25 cellular contexts compared by ENCODE assay signal in the genomic region with DNA sequence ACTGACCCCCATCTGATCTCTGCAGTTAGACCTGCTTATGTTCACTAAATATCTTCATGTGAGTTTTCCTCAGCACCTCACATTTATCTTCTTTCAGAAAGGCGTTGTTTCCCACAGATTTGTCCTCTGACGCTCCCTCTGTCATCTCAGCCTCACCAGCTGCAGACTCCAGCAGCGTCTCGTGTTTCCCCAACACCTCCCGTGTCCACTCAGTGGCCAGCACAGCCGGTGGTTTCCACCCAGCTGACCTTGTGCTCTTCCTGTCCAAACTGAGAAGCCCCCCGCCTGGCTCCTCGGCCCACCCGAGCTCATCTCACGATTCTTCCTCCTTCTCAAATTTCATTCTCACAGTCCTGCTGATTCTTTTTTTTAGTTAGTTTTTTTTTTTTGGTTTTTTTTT. TPM values are rescaled to one million over a fixed set of nuclear protein-coding genes. Genes with fewer than 3 reads are reported as not detected.
DNase-seq lines count a peak whose midpoint lies in the region; ATAC-seq and TF ChIP-seq lines count a peak whose summit lies in the region.
"Had no signal": no experiment of that assay in that cellular context is flagged by ENCODE, and none has a peak within 500 bp of the region (broad histone marks: within the 10 kb centered on the region; RNA-seq: fewer than 3 reads in every experiment).

No MANE protein-coding gene starts in this region.

- intact Hi-C loops in activated CD4-positive, alpha-beta T cell treated with anti-CD3 and anti-CD28 coated beads, Interleukin-2, amount 10 ng/mL, durations not matched to agents 24 days and 14 days (cut with micrococcal nuclease), result no loop called here
- intact Hi-C loops in activated CD4-positive, alpha-beta T cell treated with anti-CD3 and anti-CD28 coated beads for 36 hours (cut with DNase I, micrococcal nuclease), result no loop called here

- no peaks in the 10 kb centered on the region for H3K27me3 Mint-ChIP-seq in activated CD4-positive, alpha-beta T cell treated with anti-CD3 and anti-CD28 coated beads, Interleukin-2, amount 10 ng/mL, durations not matched to agents 24 days and 14 days
- no peaks in the 10 kb centered on the region for H3K27me3 Mint-ChIP-seq in activated CD4-positive, alpha-beta T cell treated with anti-CD3 and anti-CD28 coated beads for 36 hours
- no peaks in the 10 kb centered on the region for H3K27me3 Mint-ChIP-seq in nephron (ENCODE audit: low read depth)

- H3K36me3 Mint-ChIP-seq in activated CD4-positive, alpha-beta T cell treated with anti-CD3 and anti-CD28 coated beads, Interleukin-2, amount 10 ng/mL, durations not matched to agents 24 days and 14 days (ENCODE audit: low read depth), result peaks cover 49% of the 10 kb centered on the region
- peaks cover 56% of the 10 kb centered on the region for H3K36me3 Mint-ChIP-seq in activated CD4-positive, alpha-beta T cell treated with anti-CD3 and anti-CD28 coated beads for 36 hours (ENCODE audit: low read depth)
- peaks cover 63% of the 10 kb centered on the region for H3K36me3 Mint-ChIP-seq in nephron (ENCODE audit: low read depth)
- H3K36me3 Mint-ChIP-seq in stimulated activated effector memory CD8-positive, alpha-beta T cell treated with anti-CD3 and anti-CD28 coated beads, Interleukin-12 subunit alpha, Interleukin-12 subunit beta, amount 100 ng/mL, for 72 hours, result peaks cover 91% of the 10 kb centered on the region

- POLR2A ChIA-PET in activated CD4-positive, alpha-beta T cell treated with anti-CD3 and anti-CD28 coated beads for 36 hours (lab: Charles Lee), result no interaction called here

- no peaks in the 10 kb centered on the region for H3K9me3 Mint-ChIP-seq in activated CD4-positive, alpha-beta T cell treated with anti-CD3 and anti-CD28 coated beads, Interleukin-2, amount 10 ng/mL, durations not matched to agents 24 days and 14 days
- H3K9me3 Mint-ChIP-seq in activated CD4-positive, alpha-beta T cell treated with anti-CD3 and anti-CD28 coated beads for 36 hours (ENCODE audit: low read depth), result no peaks in the 10 kb centered on the region
- H3K9me3 Mint-ChIP-seq in nephron, result no peaks in the 10 kb centered on the region
- H3K9me3 Mint-ChIP-seq in stimulated activated effector memory CD8-positive, alpha-beta T cell treated with anti-CD3 and anti-CD28 coated beads, Interleukin-12 subunit alpha, Interleukin-12 subunit beta, amount 100 ng/mL, for 72 hours, result no peaks in the 10 kb centered on the region
- H3K9me3 Mint-ChIP-seq: CD14-positive monocyte, GM23338, HFFc6 had no signal

- H3K4me3 Mint-ChIP-seq in activated CD4-positive, alpha-beta T cell treated with anti-CD3 and anti-CD28 coated beads, Interleukin-2, amount 10 ng/mL, durations not matched to agents 24 days and 14 days, result no peak overlapping the region
- no peak overlapping the region for H3K4me3 Mint-ChIP-seq in activated CD4-positive, alpha-beta T cell treated with anti-CD3 and anti-CD28 coated beads for 36 hours
- H3K4me3 Mint-ChIP-seq in nephron, result no peak overlapping the region
- H3K4me3 Mint-ChIP-seq in stimulated activated effector memory CD8-positive, alpha-beta T cell treated with anti-CD3 and anti-CD28 coated beads, Interleukin-12 subunit alpha, Interleukin-12 subunit beta, amount 100 ng/mL, for 72 hours, result no peak overlapping the region
- H3K4me3 Mint-ChIP-seq: CD14-positive monocyte, GM23338, HFFc6 had no signal

- CTCF ChIA-PET in activated CD4-positive, alpha-beta T cell treated with anti-CD3 and anti-CD28 coated beads for 36 hours (lab: Charles Lee), result interaction anchor here (0.6 kb wide), 2 partner anchors 388 to 621 kb away, joined by 3 to 4 read pairs; no protein-coding TSS in a partner anchor

- peaks cover 2% of the 10 kb centered on the region for H3K4me1 Mint-ChIP-seq in activated CD4-positive, alpha-beta T cell treated with anti-CD3 and anti-CD28 coated beads, Interleukin-2, amount 10 ng/mL, durations not matched to agents 24 days and 14 days
- H3K4me1 Mint-ChIP-seq in activated CD4-positive, alpha-beta T cell treated with anti-CD3 and anti-CD28 coated beads for 36 hours, result no peaks in the 10 kb centered on the region
- H3K4me1 Mint-ChIP-seq in nephron, result peaks cover 18% of the 10 kb centered on the region
- H3K4me1 Mint-ChIP-seq in stimulated activated effector memory CD8-positive, alpha-beta T cell treated with anti-CD3 and anti-CD28 coated beads, Interleukin-12 subunit alpha, Interleukin-12 subunit beta, amount 100 ng/mL, for 72 hours, result peaks cover 7% of the 10 kb centered on the region
- H3K4me1 Mint-ChIP-seq: CD14-positive monocyte, GM23338 had no signal

- peak; percentile 44 for DNase-seq in activated CD4-positive, alpha-beta T cell treated with anti-CD3 and anti-CD28 coated beads, Interleukin-2, amount 10 ng/mL, durations not matched to agents 24 days and 14 days
- DNase-seq in activated CD4-positive, alpha-beta T cell treated with anti-CD3 and anti-CD28 coated beads for 36 hours, result no peak
- DNase-seq in choroid plexus epithelial cell (ENCODE audit: low read depth), result peak; percentile 82
- no peak for DNase-seq in stimulated activated effector memory CD8-positive, alpha-beta T cell treated with anti-CD3 and anti-CD28 coated beads, Interleukin-12 subunit alpha, Interleukin-12 subunit beta, amount 100 ng/mL, for 72 hours (ENCODE audit: low spot score in 2 of 2)
- no peak for DNase-seq in NCI-H2227 treated with DMSO at 0.1 percent for 48 hours (lab: John Stamatoyannopoulos, UW)
- DNase-seq in substantia nigra (lab: John Stamatoyannopoulos, UW), result no peak
- DNase-seq: 8988T, ACHN, BE2C, Calu3, DMS79 treated with DMSO at 0.1 percent for 48 hours, GF-D8, HFFc6, NCI-H1048, NCI-H1417, NCI-H1694, NCI-H2029 treated with DMSO at 0.1 percent for 48 hours, NCI-H526 treated with DMSO at 0.1 percent for 48 hours, RPMI8226, SHP77 had no signal

- no peak overlapping the region for H3K27ac ChIP-seq in substantia nigra (ENCODE audit: low read depth, low read length, poor library complexity, severe bottlenecking)

- ATAC-seq in activated CD4-positive, alpha-beta T cell treated with anti-CD3 and anti-CD28 coated beads for 36 hours, result no peak
- ATAC-seq in stimulated activated effector memory CD8-positive, alpha-beta T cell treated with anti-CD3 and anti-CD28 coated beads, Interleukin-12 subunit alpha, Interleukin-12 subunit beta, amount 100 ng/mL, for 72 hours, result no peak
- ATAC-seq in HG03457 (IDR thresholded peaks at IDR 0.05; ENCODE audit: unreplicated experiment), result no peak
- ATAC-seq: GM23338 had no signal

- TF ChIP-seq CTCF in choroid plexus epithelial cell (conservative IDR thresholded peaks at IDR 0.05; ENCODE audit: low read depth, low read length) (no peak), nephron (IDR thresholded peaks at IDR 0.05; ENCODE audit: unreplicated experiment in 3 of 3) (no peak)

- no peak overlapping the region for H3K27ac Mint-ChIP-seq in activated CD4-positive, alpha-beta T cell treated with anti-CD3 and anti-CD28 coated beads, Interleukin-2, amount 10 ng/mL, durations not matched to agents 24 days and 14 days
- H3K27ac Mint-ChIP-seq in activated CD4-positive, alpha-beta T cell treated with anti-CD3 and anti-CD28 coated beads for 36 hours, result no peak overlapping the region
- H3K27ac Mint-ChIP-seq in nephron, result peak overlapping the region in 2 of 3 experiments; percentile 46 to 62
- peak overlapping the region; percentile 82 for H3K27ac Mint-ChIP-seq in stimulated activated effector memory CD8-positive, alpha-beta T cell treated with anti-CD3 and anti-CD28 coated beads, Interleukin-12 subunit alpha, Interleukin-12 subunit beta, amount 100 ng/mL, for 72 hours
- H3K27ac Mint-ChIP-seq: HFFc6 had no signal

- H3K4me3 ChIP-seq in choroid plexus epithelial cell (ENCODE audit: low read depth, low read length), result no peak overlapping the region
- H3K4me3 ChIP-seq: GM23338, HAP-1 had no signal

RNA-seq across cellular contexts. Expression of gene ERMARD, which starts 12.5 kb away (rescaled TPM):
- 26.2 and 27.9 TPM in 2 replicates for total RNA-seq in activated CD4-positive, alpha-beta T cell treated with anti-CD3 and anti-CD28 coated beads, Interleukin-2, amount 10 ng/mL, durations not matched to agents 24 days and 14 days
- 10 to 100 TPM; 19.2 to 30.2 TPM for total RNA-seq in activated CD4-positive, alpha-beta T cell treated with anti-CD3 and anti-CD28 coated beads for 36 hours

RNA-seq across cellular contexts. Expression of gene DYNLT2, which starts 12.5 kb away (rescaled TPM):
- total RNA-seq in activated CD4-positive, alpha-beta T cell treated with anti-CD3 and anti-CD28 coated beads, Interleukin-2, amount 10 ng/mL, durations not matched to agents 24 days and 14 days, result 2.1 TPM in 2 replicates
- total RNA-seq in activated CD4-positive, alpha-beta T cell treated with anti-CD3 and anti-CD28 coated beads for 36 hours, result 1 to 10 TPM; 2.0 to 2.4 TPM

RNA-seq across cellular contexts. Expression of gene PHF10, which starts 39.6 kb away (rescaled TPM):
- 91.2 and 92.2 TPM in 2 replicates for total RNA-seq in activated CD4-positive, alpha-beta T cell treated with anti-CD3 and anti-CD28 coated beads, Interleukin-2, amount 10 ng/mL, durations not matched to agents 24 days and 14 days
- total RNA-seq in activated CD4-positive, alpha-beta T cell treated with anti-CD3 and anti-CD28 coated beads for 36 hours, result 10 to 100 TPM; 85.4 to 89.0 TPM

Comparison
In these comparisons a context has a peak if more than half of its experiments do, and no peak if none do; other contexts are left out.
1. DNase-seq: peak in activated CD4-positive, alpha-beta T cell treated with anti-CD3 and anti-CD28 coated beads, Interleukin-2, amount 10 ng/mL, durations not matched to agents 24 days and 14 days (single experiment) and choroid plexus epithelial cell (single experiment); none in activated CD4-positive, alpha-beta T cell treated with anti-CD3 and anti-CD28 coated beads for 36 hours (single experiment), stimulated activated effector memory CD8-positive, alpha-beta T cell treated with anti-CD3 and anti-CD28 coated beads, Interleukin-12 subunit alpha, Interleukin-12 subunit beta, amount 100 ng/mL, for 72 hours (0 of 2), NCI-H2227 treated with DMSO at 0.1 percent for 48 hours (single experiment) and substantia nigra (0 of 49).
2. H3K27ac Mint-ChIP-seq: peak in nephron (2 of 3) and stimulated activated effector memory CD8-positive, alpha-beta T cell treated with anti-CD3 and anti-CD28 coated beads, Interleukin-12 subunit alpha, Interleukin-12 subunit beta, amount 100 ng/mL, for 72 hours (single experiment); none in activated CD4-positive, alpha-beta T cell treated with anti-CD3 and anti-CD28 coated beads, Interleukin-2, amount 10 ng/mL, durations not matched to agents 24 days and 14 days (single experiment) and activated CD4-positive, alpha-beta T cell treated with anti-CD3 and anti-CD28 coated beads for 36 hours (single experiment).